In genomic region chr3:194083253-194084224, GRCh38 we compare ENCODE assay signal across 10 cellular contexts. TPM values are rescaled to one million over a fixed set of nuclear protein-coding genes. Genes with fewer than 3 reads are reported as not detected.
A peak's percentile ranks its signal among the peaks of the same experiment; 100 is the strongest.
DNase-seq lines count a peak whose midpoint lies in the region; ATAC-seq and TF ChIP-seq lines count a peak whose summit lies in the region.
"Had no signal": no experiment of that assay in that cellular context is flagged by ENCODE, and none has a peak within 500 bp of the region (broad histone marks: within the 10 kb centered on the region; RNA-seq: fewer than 3 reads in every experiment).

No MANE protein-coding gene starts in this region.

- no peak for TF ChIP-seq CTCF in psoas muscle (IDR thresholded peaks at IDR 0.05)

- no peaks in the 10 kb centered on the region for H3K36me3 Mint-ChIP-seq in activated naive CD4-positive, alpha-beta T cell treated with anti-CD3 and anti-CD28 coated beads for 36 hours (ENCODE audit: low read depth)
- H3K36me3 Mint-ChIP-seq: activated naive CD4-positive, alpha-beta T cell treated with anti-CD3 and anti-CD28 coated beads, Interleukin-2, amount 50 U/mL, for 24 hours had no signal

- ATAC-seq in GM19328 (IDR thresholded peaks at IDR 0.05; ENCODE audit: unreplicated experiment): peak; percentile 20
- ATAC-seq in HG02642 (IDR thresholded peaks at IDR 0.05; ENCODE audit: poor library complexity, unreplicated experiment): peak; percentile 32
- peak; percentile 28 to 50 (median 32) for ATAC-seq in psoas muscle

- CTCF ChIA-PET in activated naive CD4-positive, alpha-beta T cell treated with anti-CD3 and anti-CD28 coated beads for 36 hours (lab: Charles Lee): interaction anchor here (1.2 kb wide), 1 partner anchor 232 kb away, joined by 3 read pairs; no protein-coding TSS in a partner anchor

- DNase-seq in MG63 (peak; percentile 36), psoas muscle (no peak), GF-D8 (lab: John Stamatoyannopoulos, UW) (no peak)
- DNase-seq in activated naive CD4-positive, alpha-beta T cell treated with anti-CD3 and anti-CD28 coated beads for 36 hours: no peak
- DNase-seq in stimulated activated naive CD4-positive, alpha-beta T cell (lab: John Stamatoyannopoulos, UW): no peak

- H3K36me3 ChIP-seq in MG63 (no peaks in the 10 kb centered on the region), psoas muscle (ENCODE audit: insufficient read depth in 1 of 2, low read depth in 1 of 2) (no peaks in the 10 kb centered on the region)
- H3K36me3 ChIP-seq: left lung had no signal

- intact Hi-C loops in psoas muscle (cut with DNase I): no loop called here
- intact Hi-C loops in activated naive CD4-positive, alpha-beta T cell treated with anti-CD3 and anti-CD28 coated beads for 36 hours (cut with micrococcal nuclease): no loop called here

- H3K9me3 Mint-ChIP-seq in activated naive CD4-positive, alpha-beta T cell treated with anti-CD3 and anti-CD28 coated beads for 36 hours: no peaks in the 10 kb centered on the region
- H3K9me3 Mint-ChIP-seq: activated naive CD4-positive, alpha-beta T cell treated with anti-CD3 and anti-CD28 coated beads, Interleukin-2, amount 50 U/mL, for 24 hours had no signal

- no peaks in the 10 kb centered on the region for H3K27me3 ChIP-seq in MG63
- H3K27me3 ChIP-seq in psoas muscle (ENCODE audit: insufficient read depth in 3 of 3, low read length in 2 of 3): no peaks in the 10 kb centered on the region
- H3K27me3 ChIP-seq: left lung had no signal

- H3K9me3 ChIP-seq in MG63 (no peaks in the 10 kb centered on the region), psoas muscle (no peaks in the 10 kb centered on the region)
- H3K9me3 ChIP-seq: left lung had no signal

- no peaks in the 10 kb centered on the region for H3K4me1 Mint-ChIP-seq in activated naive CD4-positive, alpha-beta T cell treated with anti-CD3 and anti-CD28 coated beads for 36 hours (ENCODE audit: low read depth)

- H3K27ac Mint-ChIP-seq in activated naive CD4-positive, alpha-beta T cell treated with anti-CD3 and anti-CD28 coated beads for 36 hours: no peak overlapping the region
- H3K27ac Mint-ChIP-seq: activated naive CD4-positive, alpha-beta T cell treated with anti-CD3 and anti-CD28 coated beads, Interleukin-2, amount 50 U/mL, for 24 hours had no signal

- 72 to 76% (median 75%) methylated on average over 11 of the region's 11 CpGs for WGBS in psoas muscle, 3 donors

- H3K4me1 ChIP-seq in psoas muscle: peaks cover 10% of the 10 kb centered on the region

- H3K27me3 Mint-ChIP-seq in activated naive CD4-positive, alpha-beta T cell treated with anti-CD3 and anti-CD28 coated beads for 36 hours (ENCODE audit: low read depth): peaks cover 2% of the 10 kb centered on the region
- H3K27me3 Mint-ChIP-seq: activated naive CD4-positive, alpha-beta T cell treated with anti-CD3 and anti-CD28 coated beads, Interleukin-2, amount 50 U/mL, for 24 hours had no signal

- H3K4me3 ChIP-seq in MG63: no peak overlapping the region
- no peak overlapping the region for H3K4me3 ChIP-seq in psoas muscle
- H3K4me3 ChIP-seq: left lung had no signal

- H3K27ac ChIP-seq in psoas muscle: no peak overlapping the region
- H3K27ac ChIP-seq: epithelial cell of prostate, left lung had no signal

- no peak overlapping the region for H3K4me3 Mint-ChIP-seq in activated naive CD4-positive, alpha-beta T cell treated with anti-CD3 and anti-CD28 coated beads for 36 hours
- H3K4me3 Mint-ChIP-seq: activated naive CD4-positive, alpha-beta T cell treated with anti-CD3 and anti-CD28 coated beads, Interleukin-2, amount 50 U/mL, for 24 hours had no signal

RNA-seq across cellular contexts. Expression of gene HES1, which starts 52.4 kb away (rescaled TPM):
- 17.7 and 19.3 TPM in 2 replicates for total RNA-seq in MG63 (2014; rRNA removed; shearing (Covaris generic); ENCODE audit: low replicate concordance)
- 10 to 100 TPM; 10.9 to 33.3 (median 23.9) TPM for total RNA-seq in psoas muscle
- polyA plus RNA-seq in psoas muscle: 1 to 10 TPM; 6.5 to 8.3 (median 7.1) TPM
- total RNA-seq in activated naive CD4-positive, alpha-beta T cell treated with anti-CD3 and anti-CD28 coated beads for 36 hours: 1 to 10 TPM; 2.3 to 2.5 TPM
